ENCODE assay signal across 9 cellular contexts in genomic region chr6:150685860-150686259, GRCh38.
DNase-seq lines count a peak whose midpoint lies in the region; ATAC-seq and TF ChIP-seq lines count a peak whose summit lies in the region.
"Had no signal": no experiment of that assay in that cellular context is flagged by ENCODE, and none has a peak within 500 bp of the region (broad histone marks: within the 10 kb centered on the region; RNA-seq: fewer than 3 reads in every experiment).

No MANE protein-coding gene starts in this region.

- TF ChIP-seq POLR2A in spleen (IDR thresholded peaks at IDR 0.05): no peak

- POLR2A ChIA-PET in activated B cell treated with CpG ODN at 0.5 μM for 24 hours (lab: Charles Lee): interaction anchor here (0.6 to 7.3 kb wide), 9 partner anchors 11 to 85 kb away, joined by 3 to 62 read pairs (median 5); partner anchors contain the start of gene PLEKHG1

- H3K27me3 ChIP-seq in DOHH2 (ENCODE audit: control insufficient read depth, low read length): no peaks in the 10 kb centered on the region
- no peaks in the 10 kb centered on the region for H3K27me3 ChIP-seq in spleen (replicated peaks in 1 of 7)

- H3K9me3 ChIP-seq in DOHH2 (ENCODE audit: control insufficient read depth, insufficient read depth, low read length): no peaks in the 10 kb centered on the region
- no peaks in the 10 kb centered on the region for H3K9me3 ChIP-seq in spleen

- peak overlapping the region; percentile 95 for H3K27ac ChIP-seq in DOHH2 (ENCODE audit: low read depth, low read length)
- peak overlapping the region; percentile 54 to 91 (median 82) for H3K27ac ChIP-seq in spleen

- H3K4me2 ChIP-seq in DOHH2 (ENCODE audit: low read length): peak overlapping the region; percentile 90

- H3K36me3 ChIP-seq in DOHH2 (ENCODE audit: control insufficient read depth, low read length) (peaks cover 39% of the 10 kb centered on the region), spleen (peaks cover 0 to 3% (median 0%) of the 10 kb centered on the region in 6 donors)

- intact Hi-C loops in activated B cell treated with CpG ODN at 0.5 μM for 24 hours (cut with micrococcal nuclease) (loop anchor here (2.0 kb wide), 2 partner anchors 55 to 85 kb away; no protein-coding TSS in a partner anchor), spleen (cut with DNase I; ENCODE audit: low total_unique reads) (no loop called here)

- H3K4me1 ChIP-seq in DOHH2 (ENCODE audit: control insufficient read depth, low read length) (peaks cover 100% of the 10 kb centered on the region), spleen (peaks cover 30 to 100% (median 80%) of the 10 kb centered on the region in 6 donors)

- peaks cover 34% of the 10 kb centered on the region for H3K36me3 Mint-ChIP-seq in activated B cell treated with CpG ODN at 0.5 μM for 24 hours (ENCODE audit: low read depth)

- H3K4me3 Mint-ChIP-seq in activated B cell treated with CpG ODN at 0.5 μM for 24 hours: no peak overlapping the region
- H3K4me3 Mint-ChIP-seq: dendritic cell treated with granulocyte-macrophage colony-stimulating factor and Interleukin-4, amounts not matched to agents 40 ng/mL and 50 ng/mL, for 4 days had no signal

- 53 to 70% (median 63%) methylated on average over 4 of the region's 4 CpGs for WGBS in spleen, 5 donors

- H4K20me1 ChIP-seq in DOHH2 (ENCODE audit: control insufficient read depth, insufficient read depth, low read depth, low read length): no peaks in the 10 kb centered on the region

- no peaks in the 10 kb centered on the region for H3K9me2 ChIP-seq in DOHH2 (replicated peaks; ENCODE audit: control insufficient read depth, low read length)

- peaks cover 88% of the 10 kb centered on the region for H3K79me2 ChIP-seq in DOHH2 (ENCODE audit: control insufficient read depth, low read length)

- CTCF ChIA-PET in activated B cell treated with CpG ODN at 0.5 μM for 24 hours (lab: Charles Lee): interaction anchor here (0.8 to 2.6 kb wide), 20 partner anchors 10 to 269 kb away, joined by 3 to 15 read pairs (median 4); partner anchors contain the start of gene PLEKHG1

- H3K27me3 Mint-ChIP-seq in activated B cell treated with CpG ODN at 0.5 μM for 24 hours: no peaks in the 10 kb centered on the region

- H3K27ac Mint-ChIP-seq in activated B cell treated with CpG ODN at 0.5 μM for 24 hours: peak overlapping the region; percentile 85
- H3K27ac Mint-ChIP-seq: dendritic cell treated with granulocyte-macrophage colony-stimulating factor and Interleukin-4, amounts not matched to agents 40 ng/mL and 50 ng/mL, for 4 days had no signal

- peaks cover 33% of the 10 kb centered on the region for H3F3A ChIP-seq in DOHH2 (ENCODE audit: control insufficient read depth, insufficient read depth)

- TF ChIP-seq CTCF in DOHH2 (IDR thresholded peaks at IDR 0.05; ENCODE audit: low read depth, low read length, poor library complexity, severe bottlenecking) (peak; percentile 98), activated B cell treated with CpG ODN at 0.5 μM for 24 hours (IDR thresholded peaks at IDR 0.05) (no peak), epithelial cell of esophagus (IDR thresholded peaks at IDR 0.05; ENCODE audit: insufficient read depth, low read depth, low read length, missing control alignments) (peak; percentile 78), spleen (IDR thresholded peaks at IDR 0.05 in 8 of 11, conservative IDR thresholded peaks at IDR 0.05 in 3 of 11) (peak; percentile 47 to 82 (median 71))

- H3K4me3 ChIP-seq in DOHH2 (ENCODE audit: low read length) (peak overlapping the region; percentile 70), epithelial cell of esophagus (ENCODE audit: low read length) (no peak overlapping the region), spleen (peak overlapping the region in 7 of 8 donors; percentile 7 to 65 (median 35))

- no peaks in the 10 kb centered on the region for H3K9me3 Mint-ChIP-seq in activated B cell treated with CpG ODN at 0.5 μM for 24 hours
- H3K9me3 Mint-ChIP-seq: dendritic cell treated with granulocyte-macrophage colony-stimulating factor and Interleukin-4, amounts not matched to agents 40 ng/mL and 50 ng/mL, for 4 days had no signal

- DNase-seq in HuH-7 (ENCODE audit: low spot score): peak; percentile 64
- DNase-seq in activated B cell treated with CpG ODN at 0.5 μM for 24 hours: no peak
- DNase-seq in epithelial cell of esophagus (ENCODE audit: low read depth): peak; percentile 76
- peak; percentile 88 for DNase-seq in spleen
- no peak for DNase-seq in KG1 (lab: John Stamatoyannopoulos, UW)

- H3K4me1 Mint-ChIP-seq in activated B cell treated with CpG ODN at 0.5 μM for 24 hours: peaks cover 95% of the 10 kb centered on the region

- ATAC-seq in GM19395 (IDR thresholded peaks at IDR 0.05; ENCODE audit: unreplicated experiment): peak; percentile 52
- peak; percentile 32 for ATAC-seq in activated B cell treated with CpG ODN at 0.5 μM for 24 hours (ENCODE audit: low read depth)
- ATAC-seq in HG02571 (IDR thresholded peaks at IDR 0.05; ENCODE audit: unreplicated experiment): no peak

Comparison
In these comparisons a context has a peak if more than half of its experiments do, and no peak if none do; other contexts are left out.
1. DNase-seq: peak in HuH-7 (single experiment), epithelial cell of esophagus (single experiment) and spleen (single experiment); none in activated B cell treated with CpG ODN at 0.5 μM for 24 hours (single experiment) and KG1 (single experiment).